Comparison of ENCODE assay signal across 17 cellular contexts in the genomic region with DNA sequence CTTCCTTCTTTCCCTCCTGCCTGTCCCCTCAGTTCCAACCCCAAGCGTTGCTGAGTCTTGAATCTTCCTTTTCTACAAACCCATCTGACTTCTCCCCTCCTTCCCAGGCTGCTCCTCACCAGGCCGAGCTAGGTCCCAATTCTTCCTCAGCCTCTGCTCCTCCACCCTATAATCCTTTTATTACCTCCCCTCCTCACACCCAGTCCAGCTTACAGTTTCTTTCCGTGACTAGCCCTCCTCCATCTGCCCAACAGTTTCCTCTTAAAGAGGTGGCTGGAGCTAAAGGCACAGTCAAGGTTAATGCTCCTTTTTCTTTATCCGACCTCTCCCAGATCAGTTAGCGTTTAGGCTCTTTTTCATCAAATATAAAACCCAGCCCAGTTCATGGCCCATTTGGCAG. TPM values are rescaled to one million over a fixed set of nuclear protein-coding genes. Genes with fewer than 3 reads are reported as not detected.
A peak's percentile ranks its signal among the peaks of the same experiment; 100 is the strongest.
DNase-seq lines count a peak whose midpoint lies in the region; TF ChIP-seq lines count a peak whose summit lies in the region.
"Not testable (repeated sequence)": the region's sequence is repeated elsewhere in the genome, so short reads cannot be mapped to it uniquely, and the experiment has no call there.
"Had no signal": no experiment of that assay in that cellular context is flagged by ENCODE, and none has a peak within 500 bp of the region (broad histone marks: within the 10 kb centered on the region; RNA-seq: fewer than 3 reads in every experiment).

No MANE protein-coding gene starts in this region.

- intact Hi-C loops in colonic mucosa (cut with DNase I); esophagus squamous epithelium (cut with DNase I); transverse colon (cut with DNase I; ENCODE audit: low total_unique reads): not testable (repeated sequence)

- H3K4me1 ChIP-seq in Peyer's patch (peaks cover 0 to 11% (median 0%) of the 10 kb centered on the region in 4 donors), esophagus squamous epithelium (peaks cover 0 to 26% (median 5%) of the 10 kb centered on the region in 3 donors), muscle layer of duodenum (ENCODE audit: control insufficient read depth in 1 of 2, insufficient read depth in 2 of 2, low read length in 2 of 2) (peaks cover 0 to 13% of the 10 kb centered on the region in 2 donors), transverse colon (peaks cover 0 to 18% (median 10%) of the 10 kb centered on the region in 4 donors)
- not testable (repeated sequence) for H3K4me1 ChIP-seq in colonic mucosa

- not testable (repeated sequence) for H3K36me3 ChIP-seq in Peyer's patch; colonic mucosa; muscle layer of duodenum (ENCODE audit: control insufficient read depth in 1 of 2, insufficient read depth in 2 of 2, low read length in 2 of 2); transverse colon
- H3K36me3 ChIP-seq in esophagus squamous epithelium, result peaks cover 0 to 17% (median 0%) of the 10 kb centered on the region in 3 donors

- H3K27ac ChIP-seq in Peyer's patch (peak overlapping the region in 3 of 4 donors; percentile 84 to 93 (median 87)), colonic mucosa (peak overlapping the region; percentile 75), esophagus squamous epithelium (peak overlapping the region; percentile 5 to 91 (median 85)), muscle layer of duodenum (ENCODE audit: low read length) (peak overlapping the region; percentile 51), transverse colon (peak overlapping the region; percentile 83 to 87 (median 86))

- TF ChIP-seq CTCF in Peyer's patch (IDR thresholded peaks at IDR 0.05); colonic mucosa (IDR thresholded peaks at IDR 0.05); esophagus squamous epithelium (IDR thresholded peaks at IDR 0.05); transverse colon (IDR thresholded peaks at IDR 0.05): not testable (repeated sequence)

- H3K27me3 ChIP-seq in Peyer's patch; colonic mucosa; esophagus squamous epithelium; muscle layer of duodenum (ENCODE audit: low read depth, low read length); transverse colon: not testable (repeated sequence)

- not testable (repeated sequence) for H3K9me3 ChIP-seq in Peyer's patch; colonic mucosa; esophagus squamous epithelium; muscle layer of duodenum (ENCODE audit: control insufficient read depth in 1 of 2, low read length in 2 of 2); transverse colon

- TF ChIP-seq EP300 in transverse colon (IDR thresholded peaks at IDR 0.05; ENCODE audit: low read depth), result not testable (repeated sequence)

- WGBS in esophagus squamous epithelium, 2 donors, result 75 to 84% methylated on average over 5 of the region's 5 CpGs
- WGBS in transverse colon (ENCODE audit: low coverage in 1 of 2), 2 donors, result 32 to 44% methylated on average over 5 of the region's 5 CpGs

- DNase-seq in NCI-H524 (lab: John Stamatoyannopoulos, UW), result peak; percentile 54 to 78
- peak; percentile 89 for DNase-seq in NCI-H82 (lab: John Stamatoyannopoulos, UW)
- not testable (repeated sequence) for DNase-seq in Peyer's patch; esophagus squamous epithelium (lab: John Stamatoyannopoulos, UW)
- peak; percentile 75 for DNase-seq in colonic mucosa
- peak; percentile 65 for DNase-seq in transverse colon

- peak overlapping the region; percentile 56 to 84 for H3K9ac ChIP-seq in colonic mucosa (ENCODE audit: low read depth in 2 of 2, low read length in 2 of 2)

- peak overlapping the region in 3 of 4 donors; percentile 3 to 66 (median 47) for H3K4me3 ChIP-seq in Peyer's patch
- H3K4me3 ChIP-seq in colonic mucosa, result peak overlapping the region; percentile 31
- peak overlapping the region in 3 of 4 donors; percentile 37 to 46 (median 40) for H3K4me3 ChIP-seq in esophagus squamous epithelium
- H3K4me3 ChIP-seq in muscle layer of duodenum (ENCODE audit: low read depth in 1 of 2, low read length in 2 of 2), result not testable (repeated sequence)
- peak overlapping the region in 3 of 4 donors; percentile 37 to 56 (median 40) for H3K4me3 ChIP-seq in transverse colon

- in situ Hi-C loops in transverse colon (cut with MboI; ENCODE audit: low pct_ligation_motif_present in 1 of 4, low pct_unique_long_range_greater_than_20kb in 1 of 4, low sequenced_read_pairs in 3 of 4), result not testable (repeated sequence)

- TF ChIP-seq POLR2A in Peyer's patch (IDR thresholded peaks at IDR 0.05) (peak; percentile 61 to 71), transverse colon (IDR thresholded peaks at IDR 0.05) (peak; percentile 78)
- not testable (repeated sequence) for TF ChIP-seq POLR2A in esophagus squamous epithelium (IDR thresholded peaks at IDR 0.05)

RNA-seq across cellular contexts. Expression of gene FUT3, which starts 2.6 kb away (rescaled TPM):
- total RNA-seq in Peyer's patch, result 100 to 1,000 TPM in 3 of 4 donors, 10 to 100 TPM in 1; 37.1 to 207 (median 155) TPM
- 100 to 1,000 TPM; 260 to 272 TPM for total RNA-seq in colonic mucosa
- 100 to 1,000 TPM in 2 of 4 donors, 10 to 100 TPM in 2; 51.7 to 145 (median 84.8) TPM for total RNA-seq in esophagus squamous epithelium
- 100 to 1,000 TPM; 180 to 222 (median 191) TPM for total RNA-seq in transverse colon
- total RNA-seq: A172, A673, Daoy, G401, GM23338, H4, H9, HFFc6 had no signal

RNA-seq across cellular contexts. Expression of gene FUT6, which starts 9.1 kb away (rescaled TPM):
- total RNA-seq in Peyer's patch (100 to 1,000 TPM in 3 of 4 donors, 10 to 100 TPM in 1; 90.8 to 329 (median 210) TPM), colonic mucosa (10 to 100 TPM; 48.9 to 89.4 TPM), esophagus squamous epithelium (100 to 1,000 TPM in 1 of 4 donors, 10 to 100 TPM in 3; 40.6 to 160 (median 68.9) TPM), transverse colon (100 to 1,000 TPM in 2 of 4 donors, 10 to 100 TPM in 2; 71.9 to 251 (median 115) TPM)
- total RNA-seq: A172; A673; CD4-positive, alpha-beta memory T cell; Daoy; G401; GM23338; H4; HFFc6 had no signal

RNA-seq across cellular contexts. Expression of gene FUT5, which starts 21.7 kb away (rescaled TPM):
- total RNA-seq in Peyer's patch (not detected), colonic mucosa (under 1 TPM in 1 of 2 donors, not detected in 1; 0.24 TPM), esophagus squamous epithelium (not detected), transverse colon (1 to 10 TPM in 1 of 4 donors, not detected in 3; 4.8 TPM)
- total RNA-seq: A172, A673, Calu3, Daoy, G401, GM23338, H4, H9, HFFc6 had no signal

RNA-seq across cellular contexts. Expression of gene NRTN, which starts 43.8 kb away (rescaled TPM):
- total RNA-seq in Peyer's patch (1 to 10 TPM in 2 of 4 donors, under 1 TPM in 1, not detected in 1; 0.88 to 4.8 (median 3.5) TPM), colonic mucosa (1 to 10 TPM; 1.8 to 2.9 TPM), esophagus squamous epithelium (1 to 10 TPM; 1.1 to 3.8 (median 1.4) TPM), transverse colon (1 to 10 TPM in 3 of 4 donors, under 1 TPM in 1; 0.82 to 3.8 (median 1.5) TPM)
- total RNA-seq: A172, HFFc6 had no signal

RNA-seq across cellular contexts. Expression of gene NDUFA11, which starts 55.0 kb away (rescaled TPM):
- 100 to 1,000 TPM; 101 to 194 (median 169) TPM for total RNA-seq in Peyer's patch
- 100 to 1,000 TPM; 188 to 228 TPM for total RNA-seq in colonic mucosa
- total RNA-seq in esophagus squamous epithelium, result 100 to 1,000 TPM; 204 to 277 (median 234) TPM
- total RNA-seq in transverse colon, result 100 to 1,000 TPM; 149 to 352 (median 235) TPM
